In genomic region chr2:28507806-28508764, GRCh38 we compare ENCODE assay signal across 8 cellular contexts. TPM values are rescaled to one million over a fixed set of nuclear protein-coding genes. Genes with fewer than 3 reads are reported as not detected.
A peak's percentile ranks its signal among the peaks of the same experiment; 100 is the strongest.
DNase-seq lines count a peak whose midpoint lies in the region; ATAC-seq, FAIRE-seq and TF ChIP-seq lines count a peak whose summit lies in the region.

No MANE protein-coding gene starts in this region.

- no peak for TF ChIP-seq POLR2A in HepG2 (IDR thresholded peaks at IDR 0.05; ENCODE audit: insufficient read depth in 1 of 2, low read depth in 2 of 2, low read length in 2 of 2)

- H3K4me3 ChIP-seq in HepG2 (replicated peaks in 1 of 3; ENCODE audit: insufficient read depth in 1 of 3, low read depth in 2 of 3, low read length in 3 of 3), result no peak overlapping the region
- no peak overlapping the region for H3K4me3 ChIP-seq in aorta (ENCODE audit: low read length in 2 of 2)
- no peak overlapping the region for H3K4me3 ChIP-seq in brain microvascular endothelial cell (ENCODE audit: low read depth, low read length)

- in situ Hi-C loops in HepG2 (cut with HindIII; ENCODE audit: extremely low pct_ligation_motif_present, low pct_unique_long_range_greater_than_20kb), result no loop called here
- in situ Hi-C loops in brain microvascular endothelial cell (cut with HindIII; ENCODE audit: low pct_ligation_motif_present, low sequenced_read_pairs), result no loop called here

- 3% methylated on average over 6 of the region's 6 CpGs for WGBS in HepG2 (ENCODE audit: low lambda C conversion rate)
- WGBS in aorta, 2 donors, result 90 to 93% methylated on average over 6 of the region's 6 CpGs

- POLR2A ChIA-PET in CD4-positive, alpha-beta T cell (lab: Charles Lee), result no interaction called here
- POLR2A ChIA-PET in HepG2 (lab: Yijun Ruan, JAX), result no interaction called here

- peaks cover 9% of the 10 kb centered on the region for H3K9me3 ChIP-seq in CD4-positive, alpha-beta T cell (ENCODE audit: control insufficient read depth, low read length)
- H3K9me3 ChIP-seq in HepG2 (ENCODE audit: low read length) (no peaks in the 10 kb centered on the region), aorta (ENCODE audit: control insufficient read depth, low read length) (peaks cover 1% of the 10 kb centered on the region)

- no peak overlapping the region for H3K4me3 Mint-ChIP-seq in CD4-positive, alpha-beta T cell

- TF ChIP-seq CTCF in CD4-positive, alpha-beta T cell (IDR thresholded peaks at IDR 0.05), result no peak
- TF ChIP-seq CTCF in HepG2 (CRISPR knock-in tag; IDR thresholded peaks at IDR 0.05) (no peak), brain microvascular endothelial cell (IDR thresholded peaks at IDR 0.05; ENCODE audit: low read depth, low read length, missing control alignments) (no peak)

- peaks cover 10% of the 10 kb centered on the region for H3K9me3 Mint-ChIP-seq in CD4-positive, alpha-beta T cell

- no peaks in the 10 kb centered on the region for H3K79me2 ChIP-seq in HepG2 (ENCODE audit: insufficient read depth, low read length)

- no peak overlapping the region for H2AFZ ChIP-seq in HepG2 (ENCODE audit: low read length)

- intact Hi-C loops in CD4-positive, alpha-beta T cell (cut with DNase I, micrococcal nuclease), result no loop called here
- intact Hi-C loops in HepG2 (cut with micrococcal nuclease; ENCODE audit: unreplicated experiment) (no loop called here), aorta (cut with DNase I) (no loop called here)

- H3K27ac Mint-ChIP-seq in CD4-positive, alpha-beta T cell, result no peak overlapping the region

- no peaks in the 10 kb centered on the region for H3K27me3 ChIP-seq in CD4-positive, alpha-beta T cell (ENCODE audit: control insufficient read depth, insufficient read depth, low read length)
- H3K27me3 ChIP-seq in HepG2 (ENCODE audit: control insufficient read depth in 1 of 2, insufficient read depth in 2 of 2, low read length in 2 of 2), result peaks cover 0 to 12% of the 10 kb centered on the region in 2 experiments; a peak in 1 of 5 replicates
- peaks cover 0 to 2% of the 10 kb centered on the region in 2 donors for H3K27me3 ChIP-seq in aorta (ENCODE audit: control insufficient read depth in 1 of 2, insufficient read depth in 2 of 2, low read length in 1 of 2)
- no peaks in the 10 kb centered on the region for H3K27me3 ChIP-seq in brain microvascular endothelial cell (replicated peaks)

- FAIRE-seq in HepG2 (lab: Jason Lieb, UNC), result peak; percentile 42

- BruUV-seq in HepG2 (replicated peaks; lab: Mats Ljungman, UMichigan), result no TSS peak

- H3K36me3 ChIP-seq in HepG2 (replicated peaks in 1 of 2; ENCODE audit: control insufficient read depth in 1 of 2, insufficient read depth in 2 of 2, low read length in 2 of 2), result no peaks in the 10 kb centered on the region
- no peaks in the 10 kb centered on the region for H3K36me3 ChIP-seq in aorta (ENCODE audit: control insufficient read depth in 1 of 2, insufficient read depth in 2 of 2, low read length in 1 of 2)
- H3K36me3 ChIP-seq in brain microvascular endothelial cell (replicated peaks), result no peaks in the 10 kb centered on the region

- TF ChIP-seq RAD21 in Ishikawa (IDR thresholded peaks at IDR 0.05; ENCODE audit: low read depth), result peak; percentile 21; the same call in 1 of the 2 replicates
- TF ChIP-seq RAD21 in HepG2 (CRISPR knock-in tag; IDR thresholded peaks at IDR 0.05), result no peak

- peak; percentile 67 for ATAC-seq in CD4-positive, alpha-beta T cell (ENCODE audit: poor library complexity)
- ATAC-seq in HepG2 (peak; percentile 40), HG03196 (IDR thresholded peaks at IDR 0.05; ENCODE audit: unreplicated experiment) (no peak), aorta (ENCODE audit: low FRiP score) (no peak)

- no peak overlapping the region for H3K27ac ChIP-seq in CD4-positive, alpha-beta T cell (ENCODE audit: low read depth, low read length)
- H3K27ac ChIP-seq in HepG2 (ENCODE audit: extremely low read length, insufficient read depth, low read length), result no peak overlapping the region
- no peak overlapping the region for H3K27ac ChIP-seq in aorta (ENCODE audit: low read depth in 1 of 2, low read length in 2 of 2)
- no peak overlapping the region for H3K27ac ChIP-seq in brain microvascular endothelial cell

- no peaks in the 10 kb centered on the region for H3K36me3 Mint-ChIP-seq in CD4-positive, alpha-beta T cell (ENCODE audit: low read depth)

- no peak overlapping the region for H3K4me2 ChIP-seq in HepG2 (ENCODE audit: low read depth, low read length)

- no peaks in the 10 kb centered on the region for H4K20me1 ChIP-seq in HepG2 (ENCODE audit: insufficient read depth, low read length)

- H3K4me1 Mint-ChIP-seq in CD4-positive, alpha-beta T cell (ENCODE audit: low read depth), result no peaks in the 10 kb centered on the region

- H3K4me1 ChIP-seq in HepG2 (ENCODE audit: insufficient read depth, low read length) (no peaks in the 10 kb centered on the region), aorta (ENCODE audit: control insufficient read depth in 1 of 2, insufficient read depth in 2 of 2, low read length in 2 of 2) (no peaks in the 10 kb centered on the region)

- peak in 2 of 10 experiments; percentile 2 to 3 for DNase-seq in CD4-positive, alpha-beta T cell
- DNase-seq in activated T-cell treated with anti-CD3 and anti-CD28 coated beads, Interleukin-2, amount 50 U/mL, for 48 hours, result peak; percentile 41 to 53
- peak; percentile 34 for DNase-seq in HepG2 (ENCODE audit: low spot score)
- DNase-seq in foreskin melanocyte, result no peak
- DNase-seq in aorta, result no peak
- DNase-seq in brain microvascular endothelial cell, result no peak

- CTCF ChIA-PET in CD4-positive, alpha-beta T cell (lab: Charles Lee), result no interaction called here
- CTCF ChIA-PET in HepG2 (lab: Yijun Ruan, JAX; ENCODE audit: low intra/inter-chr PET ratio, low total read pairs), result no interaction called here

- H3K9ac ChIP-seq in HepG2 (ENCODE audit: insufficient read depth, low read depth, low read length), result no peak overlapping the region

- TF ChIP-seq EP300 in Ishikawa (IDR thresholded peaks at IDR 0.05; ENCODE audit: borderline replicate concordance), result peak; percentile 92
- no peak for TF ChIP-seq EP300 in HepG2 (IDR thresholded peaks at IDR 0.05; ENCODE audit: low read depth in 2 of 2, low read length in 2 of 2)
- TF ChIP-seq EP300 in HepG2 (CRISPR knock-in tag; IDR thresholded peaks at IDR 0.05; ENCODE audit: borderline replicate concordance), result no peak

- H3K27me3 Mint-ChIP-seq in CD4-positive, alpha-beta T cell, result no peaks in the 10 kb centered on the region

TF ChIP-seq in Ishikawa, 13 proteins besides CTCF, POLR2A, EP300 and RAD21 (continues in another document):
- no peak for TF ChIP-seq EGR1 (IDR thresholded peaks at IDR 0.05)
- peak; percentile 59; the same call in 1 of the 2 replicates for TF ChIP-seq FOXM1 (IDR thresholded peaks at IDR 0.05; ENCODE audit: borderline replicate concordance, low read depth)
- no peak for TF ChIP-seq TAF1 (IDR thresholded peaks at IDR 0.05; ENCODE audit: low read depth)
- TF ChIP-seq NFIC (IDR thresholded peaks at IDR 0.05), result peak; percentile 66
- peak; percentile 98 for TF ChIP-seq MAX (IDR thresholded peaks at IDR 0.05)
- TF ChIP-seq ZBTB7A (IDR thresholded peaks at IDR 0.05; ENCODE audit: low read depth), result no peak
- no peak for TF ChIP-seq CEBPB (IDR thresholded peaks at IDR 0.05)
- no peak for TF ChIP-seq CREB1 (IDR thresholded peaks at IDR 0.05; ENCODE audit: low read depth)
- peak; percentile 99 for TF ChIP-seq TEAD4 (IDR thresholded peaks at IDR 0.05)

TF ChIP-seq in HepG2, 621 proteins besides CTCF, POLR2A, EP300 and RAD21 (continues in another document):
- TF ChIP-seq, protein P1, sequence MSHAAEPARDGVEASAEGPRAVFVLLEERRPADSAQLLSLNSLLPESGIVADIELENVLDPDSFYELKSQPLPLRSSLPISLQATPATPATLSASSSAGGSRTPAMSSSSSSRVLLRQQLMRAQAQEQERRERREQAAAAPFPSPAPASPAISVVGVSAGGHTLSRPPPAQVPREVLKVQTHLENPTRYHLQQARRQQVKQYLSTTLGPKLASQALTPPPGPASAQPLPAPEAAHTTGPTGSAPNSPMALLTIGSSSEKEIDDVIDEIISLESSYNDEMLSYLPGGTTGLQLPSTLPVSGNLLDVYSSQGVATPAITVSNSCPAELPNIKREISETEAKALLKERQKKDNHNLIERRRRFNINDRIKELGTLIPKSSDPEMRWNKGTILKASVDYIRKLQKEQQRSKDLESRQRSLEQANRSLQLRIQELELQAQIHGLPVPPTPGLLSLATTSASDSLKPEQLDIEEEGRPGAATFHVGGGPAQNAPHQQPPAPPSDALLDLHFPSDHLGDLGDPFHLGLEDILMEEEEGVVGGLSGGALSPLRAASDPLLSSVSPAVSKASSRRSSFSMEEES (CRISPR knock-in tag; IDR thresholded peaks at IDR 0.05), result peak; percentile 50; the same call in 1 of the 2 replicates
- TF ChIP-seq FOSL1 (CRISPR knock-in tag; IDR thresholded peaks at IDR 0.05; ENCODE audit: borderline replicate concordance) (0 out of 2 replicates have a peak, but pooled peaks have one; percentile 16), NFE2L2 (IDR thresholded peaks at IDR 0.05; ENCODE audit: low read length) (0 out of 2 replicates have a peak, but pooled peaks have one; percentile 13), MAFG (CRISPR knock-in tag; IDR thresholded peaks at IDR 0.05) (no peak)

RNA-seq across cellular contexts. Expression of gene PLB1, which starts 12.2 kb away (rescaled TPM):
- total RNA-seq in CD4-positive, alpha-beta T cell, result 1 to 10 TPM; 1.3 to 1.6 TPM
- total RNA-seq in HepG2 (2016; rRNA removed; fragmentation: Illumina TruSeq; extraction: Trizol) (0.17 and 0.20 TPM in 2 replicates), aorta (10 to 100 TPM in 1 of 2 donors, 1 to 10 TPM in 1; 4.9 to 16.3 TPM)
- total RNA-seq in HepG2 (2016; cell fraction: cytosol; rRNA removed; fragmentation: Illumina TruSeq; extraction: Trizol; ENCODE audit: low read depth), result 0.09 and 0.20 TPM in 2 replicates
- 0.12 and 0.41 TPM in 2 replicates for total RNA-seq in HepG2 (2016; cell fraction: insoluble cytoplasmic fraction; rRNA removed; fragmentation: Illumina TruSeq; extraction: Trizol)
- total RNA-seq in HepG2 (2016; cell fraction: membrane; rRNA removed; fragmentation: Illumina TruSeq; extraction: Trizol), result 0.25 and 0.31 TPM in 2 replicates
- 0.31 and 0.50 TPM in 2 replicates for total RNA-seq in HepG2 (2016; cell fraction: nucleus; rRNA removed; fragmentation: Illumina TruSeq; extraction: Trizol)
- polyA plus RNA-seq in HepG2 (2011; rRNA removed) (0.99 and 1.8 TPM in 2 replicates), aorta (1 to 10 TPM; 5.3 to 8.9 TPM)
- 0.29 and 0.58 TPM in 2 replicates for polyA plus RNA-seq in HepG2 (2011; cell fraction: cytosol; rRNA removed)
- polyA plus RNA-seq in HepG2 (2011; cell fraction: nucleus; rRNA removed), result 4.4 and 5.8 TPM in 2 replicates
- 0.13 and 0.15 TPM in 2 replicates for polyA plus RNA-seq in HepG2 (2012)
- polyA plus RNA-seq in HepG2 (2016; cell fraction: cytosol; fragmentation: Illumina TruSeq; extraction: Trizol; ENCODE audit: low read depth), result 0.06 and 0.43 TPM in 2 replicates
- polyA plus RNA-seq in HepG2 (2016; cell fraction: insoluble cytoplasmic fraction; fragmentation: Illumina TruSeq; extraction: Trizol; ENCODE audit: low read depth), result 0.14 and 0.59 TPM in 2 replicates
- 0.12 and 0.13 TPM in 2 replicates for polyA plus RNA-seq in HepG2 (2016; cell fraction: membrane; fragmentation: Illumina TruSeq; extraction: Trizol; ENCODE audit: low read depth)
- polyA plus RNA-seq in HepG2 (2016; cell fraction: nucleus; fragmentation: Illumina TruSeq; extraction: Trizol; ENCODE audit: insufficient read depth, low read depth), result 0.21 and 0.93 TPM in 2 replicates
- 0.70 and 6.0 TPM in 2 replicates for polyA minus RNA-seq in HepG2 (2011; rRNA and poly(A)+ RNA removed; ENCODE audit: low replicate concordance)
- 0.20 and 0.88 TPM in 2 replicates for polyA minus RNA-seq in HepG2 (2011; cell fraction: cytosol; rRNA and poly(A)+ RNA removed)
- 2.1 and 3.5 TPM in 2 replicates for polyA minus RNA-seq in HepG2 (2011; cell fraction: nucleus; rRNA and poly(A)+ RNA removed)

Comparison
In these comparisons a context has a peak if more than half of its experiments do, and no peak if none do; other contexts are left out.
1. ATAC-seq: peak in CD4-positive, alpha-beta T cell (single experiment) and HepG2 (single experiment); none in HG03196 (single experiment) and aorta (single experiment).
2. DNase-seq: peak in activated T-cell treated with anti-CD3 and anti-CD28 coated beads, Interleukin-2, amount 50 U/mL, for 48 hours (2 of 2) and HepG2 (single experiment); none in foreskin melanocyte (single experiment), aorta (0 of 2) and brain microvascular endothelial cell (single experiment).